ENCODE assay signal across 33 cellular contexts in the genomic region with DNA sequence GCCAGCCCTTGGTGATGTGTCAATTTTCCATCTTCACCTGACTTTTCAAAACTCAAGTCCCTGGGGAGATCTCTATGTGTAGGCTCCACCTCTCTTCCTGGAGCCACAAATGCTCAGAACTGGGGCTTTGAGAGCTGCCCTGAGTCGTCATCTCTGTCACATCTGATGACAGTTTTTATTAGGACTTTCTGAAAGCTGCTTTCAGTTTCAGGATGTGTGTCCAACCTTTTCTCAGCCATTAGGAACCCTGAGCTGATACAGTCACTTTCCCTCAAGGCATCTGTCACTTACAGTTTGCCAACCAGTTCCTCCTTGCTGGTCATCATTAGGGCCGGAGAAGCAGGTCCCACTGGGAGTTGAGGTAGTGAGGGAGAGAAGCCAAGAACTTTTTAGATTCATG.
DNase-seq lines count a peak whose midpoint lies in the region; ATAC-seq and TF ChIP-seq lines count a peak whose summit lies in the region.
"Had no signal": no experiment of that assay in that cellular context is flagged by ENCODE, and none has a peak within 500 bp of the region (broad histone marks: within the 10 kb centered on the region; RNA-seq: fewer than 3 reads in every experiment).

No MANE protein-coding gene starts in this region.

- H3K4me3 Mint-ChIP-seq in CD14-positive monocyte, result no peak overlapping the region
- H3K4me3 Mint-ChIP-seq: activated CD4-positive, alpha-beta memory T cell treated with anti-CD3 and anti-CD28 coated beads for 36 hours; activated T-helper 17 cell treated with anti-CD3 and anti-CD28 coated beads, Interleukin-2, amount 50 U/mL, for 72 hours; brain; neural progenitor cell; stimulated activated naive CD8-positive, alpha-beta T cell treated with anti-CD3 and anti-CD28 coated beads, Interleukin-15, Interleukin-2, amounts not matched to agents 100 ng/mL and 50 ng/mL, for 24 hours had no signal

- DNase-seq in GM12865 (ENCODE audit: low read depth), result peak; percentile 32
- no peak for DNase-seq in activated CD8-positive, alpha-beta memory T cell treated with anti-CD3 and anti-CD28 coated beads for 24 hours
- DNase-seq in tibial artery, result no peak
- DNase-seq in CD14-positive monocyte (ENCODE audit: low spot score), result no peak
- DNase-seq: 8988T; activated CD4-positive, alpha-beta memory T cell treated with anti-CD3 and anti-CD28 coated beads for 36 hours; activated CD4-positive, CD25-positive, alpha-beta regulatory T cell treated with anti-CD3 and anti-CD28 coated beads, Interleukin-2, amount 50 U/mL, for 72 hours; activated CD8-positive, alpha-beta memory T cell treated with anti-CD3 and anti-CD28 coated beads, Interleukin-2, amount 50 U/mL, for 4 hours; activated naive CD4-positive, alpha-beta T cell treated with anti-CD3 and anti-CD28 coated beads, Interleukin-2, amount 50 U/mL, for 16 hours; amniotic stem cell; C1 segment of cervical spinal cord; cerebellar nuclear complex; DMS79 treated with DMSO at 0.1 percent for 48 hours; foreskin fibroblast; GDM1; MV-4-11; NCI-H1436; NCI-H2107; retina; SHP77 treated with DMSO at 0.1 percent for 48 hours; small intestine; uterus had no signal

- H3K27ac Mint-ChIP-seq in CD14-positive monocyte, result no peak overlapping the region
- H3K27ac Mint-ChIP-seq: activated CD4-positive, alpha-beta memory T cell treated with anti-CD3 and anti-CD28 coated beads for 36 hours; activated T-helper 17 cell treated with anti-CD3 and anti-CD28 coated beads, Interleukin-2, amount 50 U/mL, for 72 hours; brain; neural progenitor cell; stimulated activated naive CD8-positive, alpha-beta T cell treated with anti-CD3 and anti-CD28 coated beads, Interleukin-15, Interleukin-2, amounts not matched to agents 100 ng/mL and 50 ng/mL, for 24 hours had no signal

- H3K27me3 ChIP-seq in tibial artery, result no peaks in the 10 kb centered on the region
- H3K27me3 ChIP-seq: neural progenitor cell, uterus had no signal

- H3K4me3 ChIP-seq in GM12865 (ENCODE audit: low read depth, low read length) (no peak overlapping the region), tibial artery (no peak overlapping the region)
- H3K4me3 ChIP-seq: neural progenitor cell, uterus had no signal

- H3K27me3 Mint-ChIP-seq in CD14-positive monocyte (ENCODE audit: low read depth in 3 of 3), result peaks cover 0 to 2% (median 0%) of the 10 kb centered on the region in 3 donors
- H3K27me3 Mint-ChIP-seq: activated CD4-positive, alpha-beta memory T cell treated with anti-CD3 and anti-CD28 coated beads for 36 hours had no signal

- H3K27ac ChIP-seq in tibial artery, result no peak overlapping the region
- H3K27ac ChIP-seq: neural progenitor cell, parathyroid adenoma, uterus had no signal

- no peaks in the 10 kb centered on the region for H3K36me3 ChIP-seq in tibial artery
- H3K36me3 ChIP-seq: uterus had no signal

- TF ChIP-seq CTCF in GM12865 (IDR thresholded peaks at IDR 0.05; ENCODE audit: insufficient read depth, low read depth, low read length, missing control alignments), result no peak
- TF ChIP-seq CTCF in tibial artery (IDR thresholded peaks at IDR 0.05), result no peak
- no peak for TF ChIP-seq CTCF in CD14-positive monocyte (IDR thresholded peaks at IDR 0.05)

- no peaks in the 10 kb centered on the region for H3K36me3 Mint-ChIP-seq in CD14-positive monocyte
- H3K36me3 Mint-ChIP-seq: activated CD4-positive, alpha-beta memory T cell treated with anti-CD3 and anti-CD28 coated beads for 36 hours; brain; neural progenitor cell had no signal

- no peaks in the 10 kb centered on the region for H3K4me1 Mint-ChIP-seq in CD14-positive monocyte
- H3K4me1 Mint-ChIP-seq: activated T-helper 17 cell treated with anti-CD3 and anti-CD28 coated beads, Interleukin-2, amount 50 U/mL, for 72 hours; brain; neural progenitor cell had no signal

- peaks cover 0 to 7% (median 1%) of the 10 kb centered on the region in 7 donors for H3K9me3 Mint-ChIP-seq in CD14-positive monocyte
- H3K9me3 Mint-ChIP-seq: activated CD4-positive, alpha-beta memory T cell treated with anti-CD3 and anti-CD28 coated beads for 36 hours; stimulated activated naive CD8-positive, alpha-beta T cell treated with anti-CD3 and anti-CD28 coated beads, Interleukin-15, Interleukin-2, amounts not matched to agents 100 ng/mL and 50 ng/mL, for 24 hours had no signal

- no peaks in the 10 kb centered on the region for H3K4me1 ChIP-seq in tibial artery
- H3K4me1 ChIP-seq: neural progenitor cell, parathyroid adenoma, uterus had no signal

- no peaks in the 10 kb centered on the region for H3K9me3 ChIP-seq in tibial artery
- H3K9me3 ChIP-seq: uterus had no signal

- ATAC-seq in GM19351 (IDR thresholded peaks at IDR 0.05; ENCODE audit: unreplicated experiment) (peak; percentile 78), GM21717 (IDR thresholded peaks at IDR 0.05; ENCODE audit: unreplicated experiment) (peak; percentile 73), HG03432 (IDR thresholded peaks at IDR 0.05; ENCODE audit: unreplicated experiment) (peak; percentile 79), GM19467 (IDR thresholded peaks at IDR 0.05; ENCODE audit: unreplicated experiment) (no peak)
- ATAC-seq: activated T-helper 17 cell treated with anti-CD3 and anti-CD28 coated beads, Interleukin-2, amount 50 U/mL, for 72 hours; esophagus mucosa; left lobe of liver had no signal

- intact Hi-C loops in tibial artery (cut with DNase I; ENCODE audit: low total_unique reads) (no loop called here), CD14-positive monocyte (cut with micrococcal nuclease) (no loop called here)
